In genomic region chr20:1465470-1466210, GRCh38 we compare ENCODE assay signal across 1 cellular context.
TF ChIP-seq lines count a peak whose summit lies in the region.

No MANE protein-coding gene starts in this region.

TF ChIP-seq in HepG2, 621 proteins besides CTCF, POLR2A, EP300 and RAD21 (continued from another document):
- no peak for TF ChIP-seq TBL1XR1 (IDR thresholded peaks at IDR 0.05; ENCODE audit: borderline replicate concordance, low read length, partially characterized antibody)
- no peak for TF ChIP-seq ZNF207 (IDR thresholded peaks at IDR 0.05; ENCODE audit: borderline replicate concordance)
- TF ChIP-seq ZNF556 (CRISPR knock-in tag; IDR thresholded peaks at IDR 0.05; ENCODE audit: borderline replicate concordance): no peak
- no peak for TF ChIP-seq ZNF567 (CRISPR knock-in tag; IDR thresholded peaks at IDR 0.05; ENCODE audit: borderline replicate concordance)
- TF ChIP-seq ZBTB39 (CRISPR knock-in tag; IDR thresholded peaks at IDR 0.05): no peak
- no peak for TF ChIP-seq JUNB (CRISPR knock-in tag; IDR thresholded peaks at IDR 0.05; ENCODE audit: borderline replicate concordance)
- no peak for TF ChIP-seq KLF6 (CRISPR knock-in tag; IDR thresholded peaks at IDR 0.05)
- TF ChIP-seq PAF1 (CRISPR knock-in tag; IDR thresholded peaks at IDR 0.05): no peak
- TF ChIP-seq ZNF704 (CRISPR knock-in tag; IDR thresholded peaks at IDR 0.05; ENCODE audit: borderline replicate concordance): no peak
- TF ChIP-seq TERF1 (CRISPR knock-in tag; IDR thresholded peaks at IDR 0.05): peak; percentile 51; the same call in 1 of the 2 replicates
- no peak for TF ChIP-seq ZUFSP (CRISPR knock-in tag; IDR thresholded peaks at IDR 0.05; ENCODE audit: borderline replicate concordance)
- TF ChIP-seq SMAD3 (CRISPR knock-in tag; IDR thresholded peaks at IDR 0.05): no peak
- no peak; the same call in 1 of the 2 replicates for TF ChIP-seq MIER3 (CRISPR knock-in tag; IDR thresholded peaks at IDR 0.05; ENCODE audit: borderline replicate concordance)
- no peak for TF ChIP-seq ZNF710 (CRISPR knock-in tag; IDR thresholded peaks at IDR 0.05; ENCODE audit: borderline replicate concordance)
- no peak for TF ChIP-seq ZBTB3 (CRISPR knock-in tag; IDR thresholded peaks at IDR 0.05; ENCODE audit: borderline replicate concordance, low read depth)
- TF ChIP-seq ZNF850 (CRISPR knock-in tag; conservative IDR thresholded peaks at IDR 0.05): no peak
- 0 out of 2 replicates have a peak, but pooled peaks have one; percentile 46 for TF ChIP-seq ZNF441 (CRISPR knock-in tag; IDR thresholded peaks at IDR 0.05; ENCODE audit: borderline replicate concordance)
- TF ChIP-seq ZNF574 (CRISPR knock-in tag; IDR thresholded peaks at IDR 0.05): no peak
- no peak for TF ChIP-seq ARID5B (CRISPR knock-in tag; IDR thresholded peaks at IDR 0.05)
- no peak for TF ChIP-seq TFDP1 (CRISPR knock-in tag; IDR thresholded peaks at IDR 0.05; ENCODE audit: borderline replicate concordance)
- TF ChIP-seq ZNF138 (CRISPR knock-in tag; IDR thresholded peaks at IDR 0.05; ENCODE audit: low read depth): no peak
- TF ChIP-seq RBM22 (optimal IDR thresholded peaks at IDR 0.05; ENCODE audit: low read length): peak; percentile 15
- no peak for TF ChIP-seq ZFP36 (IDR thresholded peaks at IDR 0.05; ENCODE audit: borderline replicate concordance, low read depth, low read length, partially characterized antibody)
- no peak for TF ChIP-seq TCF12 (IDR thresholded peaks at IDR 0.05)
- TF ChIP-seq TCF12 (CRISPR knock-in tag; IDR thresholded peaks at IDR 0.05): no peak
- no peak for TF ChIP-seq AGO1 (IDR thresholded peaks at IDR 0.05; ENCODE audit: low read depth, low read length, poor library complexity, severe bottlenecking)
- 0 out of 2 replicates have a peak, but pooled peaks have one; percentile 41 for TF ChIP-seq ZBTB7A (CRISPR knock-in tag; IDR thresholded peaks at IDR 0.05)
- peak; percentile 92 for TF ChIP-seq ZNF629 (CRISPR knock-in tag; conservative IDR thresholded peaks at IDR 0.05)
- no peak for TF ChIP-seq CREB1 (IDR thresholded peaks at IDR 0.05)
- TF ChIP-seq CREB1 (CRISPR knock-in tag; IDR thresholded peaks at IDR 0.05): no peak
- no peak for TF ChIP-seq ZNF335 (CRISPR knock-in tag; IDR thresholded peaks at IDR 0.05)
